ENCODE assay signal across 11 cellular contexts in the genomic region with DNA sequence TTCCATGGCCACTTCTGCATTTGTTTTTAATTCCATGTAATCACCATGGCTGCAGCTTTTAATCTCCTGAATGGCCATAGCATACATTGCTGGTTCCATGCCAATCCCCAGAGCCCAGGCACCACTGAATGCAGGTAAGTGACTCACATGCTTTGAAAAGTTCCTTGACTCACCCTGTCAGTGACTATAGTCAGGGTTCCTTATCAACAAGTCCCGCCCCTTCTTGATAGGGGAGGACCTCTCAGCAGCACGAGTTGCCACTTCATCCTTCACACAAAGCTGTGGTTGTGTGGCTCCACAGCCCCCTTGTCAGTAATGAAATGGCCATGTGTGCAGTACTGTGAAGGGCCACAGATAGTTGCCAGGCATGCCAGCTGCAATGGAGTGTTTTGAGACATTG.
A peak's percentile ranks its signal among the peaks of the same experiment; 100 is the strongest.
DNase-seq lines count a peak whose midpoint lies in the region; ATAC-seq and TF ChIP-seq lines count a peak whose summit lies in the region.
"Had no signal": no experiment of that assay in that cellular context is flagged by ENCODE, and none has a peak within 500 bp of the region (broad histone marks: within the 10 kb centered on the region; RNA-seq: fewer than 3 reads in every experiment).

No MANE protein-coding gene starts in this region.

- no peaks in the 10 kb centered on the region for H3K9me3 ChIP-seq in right cardiac atrium (ENCODE audit: control insufficient read depth, low read length)
- H3K9me3 ChIP-seq: thoracic aorta had no signal

- no peak overlapping the region for H3K27ac Mint-ChIP-seq in activated CD4-positive, alpha-beta T cell treated with anti-CD3 and anti-CD28 coated beads for 36 hours
- H3K27ac Mint-ChIP-seq in WTC11 = no peak overlapping the region
- H3K27ac Mint-ChIP-seq: B cell had no signal

- CTCF ChIA-PET in activated CD4-positive, alpha-beta T cell treated with anti-CD3 and anti-CD28 coated beads for 36 hours (lab: Charles Lee) = no interaction called here
- CTCF ChIA-PET in WTC11 (lab: Charles Lee) = no interaction called here

- DNase-seq in activated CD4-positive, alpha-beta T cell treated with anti-CD3 and anti-CD28 coated beads for 36 hours = peak; percentile 51
- no peak for DNase-seq in activated CD4-positive, alpha-beta T cell treated with anti-CD3 and anti-CD28 coated beads, Interleukin-2, amount 50 U/mL, for 1 hour
- DNase-seq in WTC11 (ENCODE audit: low spot score) = no peak
- peak; percentile 25 to 55 (median 31) for DNase-seq in right cardiac atrium
- peak; percentile 18 for DNase-seq in stimulated activated CD4-positive, alpha-beta T cell treated with anti-CD3 and anti-CD28 coated beads, Interleukin-4, amount 100 ng/mL, for 24 hours
- no peak for DNase-seq in NCI-H2196 (lab: John Stamatoyannopoulos, UW; ENCODE audit: unreplicated experiment)
- no peak for DNase-seq in DMS79 treated with DMSO at 0.1 percent for 48 hours (lab: John Stamatoyannopoulos, UW)
- DNase-seq in NCI-H2107 treated with DMSO at 0.1 percent for 48 hours (lab: John Stamatoyannopoulos, UW; ENCODE audit: unreplicated experiment) = no peak
- DNase-seq: posterior cingulate gyrus had no signal

- H3K27me3 Mint-ChIP-seq in activated CD4-positive, alpha-beta T cell treated with anti-CD3 and anti-CD28 coated beads for 36 hours = no peaks in the 10 kb centered on the region
- peaks cover 23% of the 10 kb centered on the region for H3K27me3 Mint-ChIP-seq in WTC11 (ENCODE audit: low read depth)
- H3K27me3 Mint-ChIP-seq: B cell had no signal

- H3K4me3 ChIP-seq in right cardiac atrium (ENCODE audit: low read length) = no peak overlapping the region
- H3K4me3 ChIP-seq: thoracic aorta had no signal

- H3K36me3 Mint-ChIP-seq in activated CD4-positive, alpha-beta T cell treated with anti-CD3 and anti-CD28 coated beads for 36 hours (ENCODE audit: low read depth) = no peaks in the 10 kb centered on the region
- H3K36me3 Mint-ChIP-seq in WTC11 = no peaks in the 10 kb centered on the region

- H3K4me1 Mint-ChIP-seq in activated CD4-positive, alpha-beta T cell treated with anti-CD3 and anti-CD28 coated beads for 36 hours = peaks cover 2% of the 10 kb centered on the region
- H3K4me1 Mint-ChIP-seq in WTC11 = peaks cover 26% of the 10 kb centered on the region
- H3K4me1 Mint-ChIP-seq: B cell had no signal

- intact Hi-C loops in activated CD4-positive, alpha-beta T cell treated with anti-CD3 and anti-CD28 coated beads for 36 hours (cut with DNase I, micrococcal nuclease) = loop anchor here in 1 of 2 experiments (1.0 kb wide), 1 partner anchor 39 kb away; no protein-coding TSS in a partner anchor
- intact Hi-C loops in right cardiac atrium (cut with DNase I) = no loop called here

- ATAC-seq in activated CD4-positive, alpha-beta T cell treated with anti-CD3 and anti-CD28 coated beads for 36 hours = peak; percentile 100
- ATAC-seq in WTC11 (peak; percentile 43), right cardiac atrium (peak; percentile 80 to 91)

- peak overlapping the region; percentile 85 for H3K27ac ChIP-seq in right cardiac atrium (ENCODE audit: low read length)
- H3K27ac ChIP-seq: thoracic aorta had no signal

- H3K27me3 ChIP-seq in right cardiac atrium (ENCODE audit: control insufficient read depth, insufficient read depth) = no peaks in the 10 kb centered on the region

- no peak for TF ChIP-seq CTCF in WTC11 (IDR thresholded peaks at IDR 0.05)

- H3K4me1 ChIP-seq in right cardiac atrium (ENCODE audit: control insufficient read depth, insufficient read depth, low read length) = peaks cover 3% of the 10 kb centered on the region

- H3K9me3 Mint-ChIP-seq in activated CD4-positive, alpha-beta T cell treated with anti-CD3 and anti-CD28 coated beads for 36 hours (ENCODE audit: low read depth) = no peaks in the 10 kb centered on the region
- no peaks in the 10 kb centered on the region for H3K9me3 Mint-ChIP-seq in WTC11

- POLR2A ChIA-PET in activated CD4-positive, alpha-beta T cell treated with anti-CD3 and anti-CD28 coated beads for 36 hours (lab: Charles Lee) = no interaction called here
- POLR2A ChIA-PET in WTC11 (lab: Charles Lee) = no interaction called here

- no peak overlapping the region for H3K4me3 Mint-ChIP-seq in activated CD4-positive, alpha-beta T cell treated with anti-CD3 and anti-CD28 coated beads for 36 hours
- H3K4me3 Mint-ChIP-seq in WTC11 = no peak overlapping the region
- H3K4me3 Mint-ChIP-seq: B cell had no signal

- WGBS in right cardiac atrium = 22% methylated on average over 2 of the region's 2 CpGs

TF ChIP-seq in WTC11, 78 proteins besides CTCF, POLR2A, EP300 and RAD21:
- TF ChIP-seq MXD4 (CRISPR knock-in tag; IDR thresholded peaks at IDR 0.05; ENCODE audit: borderline replicate concordance) (no peak), KAT7 (CRISPR knock-in tag; IDR thresholded peaks at IDR 0.05; ENCODE audit: borderline replicate concordance) (no peak), PRDM15 (CRISPR knock-in tag; IDR thresholded peaks at IDR 0.05) (no peak), GTF2I (CRISPR knock-in tag; conservative IDR thresholded peaks at IDR 0.05) (no peak), STAT6 (CRISPR knock-in tag; conservative IDR thresholded peaks at IDR 0.05; ENCODE audit: low read depth) (no peak), JUN (CRISPR knock-in tag; IDR thresholded peaks at IDR 0.05) (no peak)

Comparison
In these comparisons a context has a peak if more than half of its experiments do, and no peak if none do; other contexts are left out.
1. DNase-seq: peak in activated CD4-positive, alpha-beta T cell treated with anti-CD3 and anti-CD28 coated beads for 36 hours (single experiment), right cardiac atrium (3 of 3) and stimulated activated CD4-positive, alpha-beta T cell treated with anti-CD3 and anti-CD28 coated beads, Interleukin-4, amount 100 ng/mL, for 24 hours (single experiment); none in activated CD4-positive, alpha-beta T cell treated with anti-CD3 and anti-CD28 coated beads, Interleukin-2, amount 50 U/mL, for 1 hour (single experiment), WTC11 (single experiment), NCI-H2196 (single experiment), DMS79 treated with DMSO at 0.1 percent for 48 hours (single experiment) and NCI-H2107 treated with DMSO at 0.1 percent for 48 hours (single experiment).
2. ATAC-seq: peak in every context shown above with its lines; median percentile 100 in activated CD4-positive, alpha-beta T cell treated with anti-CD3 and anti-CD28 coated beads for 36 hours; 86 in right cardiac atrium; 43 in WTC11.